20 cellular contexts compared by ENCODE assay signal in the genomic region with DNA sequence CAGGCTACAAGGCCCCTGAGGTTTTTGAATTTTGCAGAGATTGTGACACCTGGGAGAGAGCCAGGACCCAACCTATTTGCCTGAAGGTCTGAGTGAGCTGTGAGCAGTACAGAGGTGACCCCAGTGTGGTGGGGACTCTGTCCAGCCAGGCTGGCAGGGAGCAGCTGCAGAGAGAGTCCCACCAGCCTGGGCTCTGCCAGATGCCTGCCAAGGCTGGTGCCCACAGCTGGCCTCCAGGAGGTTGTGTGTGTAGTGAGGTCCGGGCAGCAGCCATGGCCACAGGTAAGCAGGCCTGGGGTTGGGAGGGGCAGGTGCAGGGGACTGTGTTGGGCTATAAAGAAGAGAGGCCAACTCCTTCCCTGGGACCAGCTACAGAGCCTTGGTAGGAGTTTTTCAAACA.
DNase-seq lines count a peak whose midpoint lies in the region; ATAC-seq and TF ChIP-seq lines count a peak whose summit lies in the region.
"Had no signal": no experiment of that assay in that cellular context is flagged by ENCODE, and none has a peak within 500 bp of the region (broad histone marks: within the 10 kb centered on the region; RNA-seq: fewer than 3 reads in every experiment).

No MANE protein-coding gene starts in this region.

- peaks cover 2% of the 10 kb centered on the region for H3K36me3 Mint-ChIP-seq in activated naive CD4-positive, alpha-beta T cell treated with anti-CD3 and anti-CD28 coated beads for 36 hours (ENCODE audit: low read depth)
- peaks cover 14 to 34% of the 10 kb centered on the region in 2 donors for H3K36me3 Mint-ChIP-seq in stimulated activated naive B cell treated with anti-CD40 and anti-IgM and Interleukin-4, amounts not matched to agents 10 μg/mL and 1 μg/mL and 100 μg/mL, for 72 hours

- H3K27ac Mint-ChIP-seq in activated naive CD4-positive, alpha-beta T cell treated with anti-CD3 and anti-CD28 coated beads for 36 hours, result no peak overlapping the region
- peak overlapping the region; percentile 26 for H3K27ac Mint-ChIP-seq in stimulated activated naive B cell treated with anti-CD40 and anti-IgM and Interleukin-4, amounts not matched to agents 10 μg/mL and 1 μg/mL and 100 μg/mL, for 72 hours
- H3K27ac Mint-ChIP-seq: activated CD4-positive, alpha-beta T cell treated with anti-CD3 and anti-CD28 coated beads, Interleukin-2, amount 10 ng/mL, durations not matched to agents 7 days and 5 days; neural progenitor cell had no signal

- CTCF ChIA-PET in activated naive CD4-positive, alpha-beta T cell treated with anti-CD3 and anti-CD28 coated beads for 36 hours (lab: Charles Lee), result interaction anchor here (0.6 kb wide), 1 partner anchor 12 kb away, joined by 3 read pairs; no protein-coding TSS in a partner anchor

- ATAC-seq in left ventricle myocardium superior (peak; percentile 12), GM18502 (IDR thresholded peaks at IDR 0.05; ENCODE audit: poor library complexity, unreplicated experiment) (no peak), GM19455 (IDR thresholded peaks at IDR 0.05; ENCODE audit: unreplicated experiment) (no peak)
- no peak for ATAC-seq in stimulated activated naive B cell treated with anti-CD40 and anti-IgM and Interleukin-4, amounts not matched to agents 10 μg/mL and 1 μg/mL and 100 μg/mL, for 72 hours (replicated peaks)

- TF ChIP-seq CTCF in GM13977 (IDR thresholded peaks at IDR 0.05; ENCODE audit: extremely low read depth, insufficient read depth, missing control alignments), result no peak

- no peaks in the 10 kb centered on the region for H3K27me3 Mint-ChIP-seq in activated naive CD4-positive, alpha-beta T cell treated with anti-CD3 and anti-CD28 coated beads for 36 hours (ENCODE audit: low read depth)
- H3K27me3 Mint-ChIP-seq in stimulated activated naive B cell treated with anti-CD40 and anti-IgM and Interleukin-4, amounts not matched to agents 10 μg/mL and 1 μg/mL and 100 μg/mL, for 72 hours, result no peaks in the 10 kb centered on the region
- H3K27me3 Mint-ChIP-seq: activated CD4-positive, alpha-beta T cell treated with anti-CD3 and anti-CD28 coated beads, Interleukin-2, amount 10 ng/mL, durations not matched to agents 7 days and 5 days had no signal

- intact Hi-C loops in activated naive CD4-positive, alpha-beta T cell treated with anti-CD3 and anti-CD28 coated beads for 36 hours (cut with micrococcal nuclease), result loop anchor here (5.0 kb wide), 2 partner anchors 38 to 408 kb away; no protein-coding TSS in a partner anchor
- intact Hi-C loops in left ventricle myocardium superior (cut with micrococcal nuclease), result loop anchor here (10.0 kb wide), 1 partner anchor 61 kb away; no protein-coding TSS in a partner anchor

- H3K4me1 Mint-ChIP-seq in activated naive CD4-positive, alpha-beta T cell treated with anti-CD3 and anti-CD28 coated beads for 36 hours (ENCODE audit: low read depth), result no peaks in the 10 kb centered on the region
- H3K4me1 Mint-ChIP-seq in stimulated activated naive B cell treated with anti-CD40 and anti-IgM and Interleukin-4, amounts not matched to agents 10 μg/mL and 1 μg/mL and 100 μg/mL, for 72 hours, result peaks cover 20 to 47% of the 10 kb centered on the region in 2 donors
- H3K4me1 Mint-ChIP-seq: endodermal cell had no signal

- DNase-seq in activated naive CD4-positive, alpha-beta T cell treated with anti-CD3 and anti-CD28 coated beads, Interleukin-2, amount 50 U/mL, for 16 hours, result peak; percentile 2
- DNase-seq in activated naive CD4-positive, alpha-beta T cell treated with anti-CD3 and anti-CD28 coated beads for 36 hours, result no peak
- DNase-seq in NCI-H69 (lab: John Stamatoyannopoulos, UW) (peak; percentile 74), left ventricle myocardium superior (peak; percentile 21), GM13977 (ENCODE audit: low spot score) (no peak)
- no peak for DNase-seq in stimulated activated naive B cell treated with anti-CD40 and anti-IgM and Interleukin-4, amounts not matched to agents 10 μg/mL and 1 μg/mL and 100 μg/mL, for 72 hours
- DNase-seq: ACHN; activated CD4-positive, alpha-beta T cell treated with anti-CD3 and anti-CD28 coated beads, Interleukin-2, amount 10 ng/mL, durations not matched to agents 7 days and 5 days; activated gamma-delta T cell; DMS 273 treated with DMSO at 0.1 percent for 48 hours; endodermal cell; GM23248; MG63; NCI-H1417 treated with DMSO at 0.1 percent for 48 hours; NCI-H2107; NCI-H510A treated with DMSO at 0.1 percent for 48 hours; substantia nigra had no signal

- no peaks in the 10 kb centered on the region for H3K9me3 Mint-ChIP-seq in activated naive CD4-positive, alpha-beta T cell treated with anti-CD3 and anti-CD28 coated beads for 36 hours
- H3K9me3 Mint-ChIP-seq in stimulated activated naive B cell treated with anti-CD40 and anti-IgM and Interleukin-4, amounts not matched to agents 10 μg/mL and 1 μg/mL and 100 μg/mL, for 72 hours, result no peaks in the 10 kb centered on the region
- H3K9me3 Mint-ChIP-seq: activated CD4-positive, alpha-beta T cell treated with anti-CD3 and anti-CD28 coated beads, Interleukin-2, amount 10 ng/mL, durations not matched to agents 7 days and 5 days; endodermal cell; neural progenitor cell had no signal

- no peak overlapping the region for H3K4me3 Mint-ChIP-seq in activated naive CD4-positive, alpha-beta T cell treated with anti-CD3 and anti-CD28 coated beads for 36 hours
- no peak overlapping the region for H3K4me3 Mint-ChIP-seq in stimulated activated naive B cell treated with anti-CD40 and anti-IgM and Interleukin-4, amounts not matched to agents 10 μg/mL and 1 μg/mL and 100 μg/mL, for 72 hours
- H3K4me3 Mint-ChIP-seq: activated CD4-positive, alpha-beta T cell treated with anti-CD3 and anti-CD28 coated beads, Interleukin-2, amount 10 ng/mL, durations not matched to agents 7 days and 5 days; endodermal cell; neural progenitor cell had no signal

- in situ Hi-C loops in GM13977 (cut with MboI; ENCODE audit: low pct_unique_long_range_greater_than_20kb, low sequenced_read_pairs, unreplicated experiment), result no loop called here

Comparison
In these comparisons a context has a peak if more than half of its experiments do, and no peak if none do; other contexts are left out.
1. DNase-seq: peak in activated naive CD4-positive, alpha-beta T cell treated with anti-CD3 and anti-CD28 coated beads, Interleukin-2, amount 50 U/mL, for 16 hours (single experiment), NCI-H69 (single experiment) and left ventricle myocardium superior (single experiment); none in activated naive CD4-positive, alpha-beta T cell treated with anti-CD3 and anti-CD28 coated beads for 36 hours (single experiment), stimulated activated naive B cell treated with anti-CD40 and anti-IgM and Interleukin-4, amounts not matched to agents 10 μg/mL and 1 μg/mL and 100 μg/mL, for 72 hours (single experiment) and GM13977 (single experiment).